ENCODE assay signal across 1 cellular context in genomic region chr16:30571444-30572322, GRCh38.
A peak's percentile ranks its signal among the peaks of the same experiment; 100 is the strongest.
TF ChIP-seq lines count a peak whose summit lies in the region.

Gene ZNF688 (minus strand): TSS chr16:30571714. CDS start chr16:30571629, 85 bp downstream.

TF ChIP-seq in K562, 482 proteins besides CTCF, POLR2A, EP300 and RAD21 (continued from another document and continues in another):
- TF ChIP-seq ESRRA (IDR thresholded peaks at IDR 0.05; ENCODE audit: borderline replicate concordance, low read depth) (peak; percentile 46; the same call in 1 of the 2 replicates), GATAD2B (IDR thresholded peaks at IDR 0.05; ENCODE audit: borderline replicate concordance) (peak; percentile 27), GABPA (tag; conservative IDR thresholded peaks at IDR 0.05; ENCODE audit: low read depth) (peak; percentile 63), ZNF232 (CRISPR knock-in tag; IDR thresholded peaks at IDR 0.05) (no peak), PPARD (CRISPR knock-in tag; IDR thresholded peaks at IDR 0.05) (no peak), FOXM1 (IDR thresholded peaks at IDR 0.05; ENCODE audit: low read depth) (0 out of 2 replicates have a peak, but pooled peaks have one; percentile 40), FOXM1 (CRISPR knock-in tag; IDR thresholded peaks at IDR 0.05; ENCODE audit: low read depth) (0 out of 2 replicates have a peak, but pooled peaks have one; percentile 61), ETV1 (tag; conservative IDR thresholded peaks at IDR 0.05; ENCODE audit: low read depth) (peak; percentile 33; the same call in 1 of the 2 replicates), ZNF143 (CRISPR knock-in tag; IDR thresholded peaks at IDR 0.05) (no peak), ZNF24 (IDR thresholded peaks at IDR 0.05) (no peak), ZNF395 (CRISPR knock-in tag; IDR thresholded peaks at IDR 0.05) (peak; percentile 69; the same call in 1 of the 2 replicates), SIX5 (IDR thresholded peaks at IDR 0.05; ENCODE audit: borderline replicate concordance in 1 of 2, insufficient read depth in 1 of 2, low read depth in 1 of 2, low read length in 2 of 2) (peak; percentile 63 to 70; a peak in 3 of 4 replicates), SRSF1 (IDR thresholded peaks at IDR 0.05; ENCODE audit: low read depth, low read length) (no peak), RBM34 (IDR thresholded peaks at IDR 0.05; ENCODE audit: borderline replicate concordance, insufficient read depth, low read length) (no peak), RNF219 (CRISPR knock-in tag; IDR thresholded peaks at IDR 0.05) (0 out of 2 replicates have a peak, but pooled peaks have one; percentile 58), BDP1 (IDR thresholded peaks at IDR 0.05; ENCODE audit: insufficient read depth, insufficient read length) (no peak), PHB2 (IDR thresholded peaks at IDR 0.05; ENCODE audit: low read depth) (no peak), CCNT2 (IDR thresholded peaks at IDR 0.05; ENCODE audit: borderline replicate concordance, extremely low read depth, insufficient read length, low read depth, low read length) (peak; percentile 46), RBM25 (IDR thresholded peaks at IDR 0.05; ENCODE audit: low read depth, low read length, severe bottlenecking) (peak; percentile 70), BCOR (IDR thresholded peaks at IDR 0.05) (no peak), POLR2H (tag; IDR thresholded peaks at IDR 0.05; ENCODE audit: low read depth) (peak; percentile 85), TSC22D4 (tag; IDR thresholded peaks at IDR 0.05) (no peak), FUS (optimal IDR thresholded peaks at IDR 0.05; ENCODE audit: low read depth, low read length) (peak; percentile 58), HEY1 (CRISPR knock-in tag; IDR thresholded peaks at IDR 0.05; ENCODE audit: borderline replicate concordance) (no peak), RFX1 (IDR thresholded peaks at IDR 0.05) (peak; percentile 67), KAT8 (IDR thresholded peaks at IDR 0.05; ENCODE audit: low read depth) (no peak), ZNF239 (CRISPR knock-in tag; IDR thresholded peaks at IDR 0.05) (no peak)
- TF ChIP-seq, protein P1, sequence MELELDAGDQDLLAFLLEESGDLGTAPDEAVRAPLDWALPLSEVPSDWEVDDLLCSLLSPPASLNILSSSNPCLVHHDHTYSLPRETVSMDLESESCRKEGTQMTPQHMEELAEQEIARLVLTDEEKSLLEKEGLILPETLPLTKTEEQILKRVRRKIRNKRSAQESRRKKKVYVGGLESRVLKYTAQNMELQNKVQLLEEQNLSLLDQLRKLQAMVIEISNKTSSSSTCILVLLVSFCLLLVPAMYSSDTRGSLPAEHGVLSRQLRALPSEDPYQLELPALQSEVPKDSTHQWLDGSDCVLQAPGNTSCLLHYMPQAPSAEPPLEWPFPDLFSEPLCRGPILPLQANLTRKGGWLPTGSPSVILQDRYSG (tag; conservative IDR thresholded peaks at IDR 0.05; ENCODE audit: low read depth): peak; percentile 68; the same call in 1 of the 2 replicates
- TF ChIP-seq, protein P2, sequence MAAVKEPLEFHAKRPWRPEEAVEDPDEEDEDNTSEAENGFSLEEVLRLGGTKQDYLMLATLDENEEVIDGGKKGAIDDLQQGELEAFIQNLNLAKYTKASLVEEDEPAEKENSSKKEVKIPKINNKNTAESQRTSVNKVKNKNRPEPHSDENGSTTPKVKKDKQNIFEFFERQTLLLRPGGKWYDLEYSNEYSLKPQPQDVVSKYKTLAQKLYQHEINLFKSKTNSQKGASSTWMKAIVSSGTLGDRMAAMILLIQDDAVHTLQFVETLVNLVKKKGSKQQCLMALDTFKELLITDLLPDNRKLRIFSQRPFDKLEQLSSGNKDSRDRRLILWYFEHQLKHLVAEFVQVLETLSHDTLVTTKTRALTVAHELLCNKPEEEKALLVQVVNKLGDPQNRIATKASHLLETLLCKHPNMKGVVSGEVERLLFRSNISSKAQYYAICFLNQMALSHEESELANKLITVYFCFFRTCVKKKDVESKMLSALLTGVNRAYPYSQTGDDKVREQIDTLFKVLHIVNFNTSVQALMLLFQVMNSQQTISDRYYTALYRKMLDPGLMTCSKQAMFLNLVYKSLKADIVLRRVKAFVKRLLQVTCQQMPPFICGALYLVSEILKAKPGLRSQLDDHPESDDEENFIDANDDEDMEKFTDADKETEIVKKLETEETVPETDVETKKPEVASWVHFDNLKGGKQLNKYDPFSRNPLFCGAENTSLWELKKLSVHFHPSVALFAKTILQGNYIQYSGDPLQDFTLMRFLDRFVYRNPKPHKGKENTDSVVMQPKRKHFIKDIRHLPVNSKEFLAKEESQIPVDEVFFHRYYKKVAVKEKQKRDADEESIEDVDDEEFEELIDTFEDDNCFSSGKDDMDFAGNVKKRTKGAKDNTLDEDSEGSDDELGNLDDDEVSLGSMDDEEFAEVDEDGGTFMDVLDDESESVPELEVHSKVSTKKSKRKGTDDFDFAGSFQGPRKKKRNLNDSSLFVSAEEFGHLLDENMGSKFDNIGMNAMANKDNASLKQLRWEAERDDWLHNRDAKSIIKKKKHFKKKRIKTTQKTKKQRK (IDR thresholded peaks at IDR 0.05; ENCODE audit: borderline replicate concordance, low read depth, low read length): no peak
- TF ChIP-seq, protein P3, sequence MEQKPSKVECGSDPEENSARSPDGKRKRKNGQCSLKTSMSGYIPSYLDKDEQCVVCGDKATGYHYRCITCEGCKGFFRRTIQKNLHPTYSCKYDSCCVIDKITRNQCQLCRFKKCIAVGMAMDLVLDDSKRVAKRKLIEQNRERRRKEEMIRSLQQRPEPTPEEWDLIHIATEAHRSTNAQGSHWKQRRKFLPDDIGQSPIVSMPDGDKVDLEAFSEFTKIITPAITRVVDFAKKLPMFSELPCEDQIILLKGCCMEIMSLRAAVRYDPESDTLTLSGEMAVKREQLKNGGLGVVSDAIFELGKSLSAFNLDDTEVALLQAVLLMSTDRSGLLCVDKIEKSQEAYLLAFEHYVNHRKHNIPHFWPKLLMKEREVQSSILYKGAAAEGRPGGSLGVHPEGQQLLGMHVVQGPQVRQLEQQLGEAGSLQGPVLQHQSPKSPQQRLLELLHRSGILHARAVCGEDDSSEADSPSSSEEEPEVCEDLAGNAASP (IDR thresholded peaks at IDR 0.05): no peak
- TF ChIP-seq, protein P4, sequence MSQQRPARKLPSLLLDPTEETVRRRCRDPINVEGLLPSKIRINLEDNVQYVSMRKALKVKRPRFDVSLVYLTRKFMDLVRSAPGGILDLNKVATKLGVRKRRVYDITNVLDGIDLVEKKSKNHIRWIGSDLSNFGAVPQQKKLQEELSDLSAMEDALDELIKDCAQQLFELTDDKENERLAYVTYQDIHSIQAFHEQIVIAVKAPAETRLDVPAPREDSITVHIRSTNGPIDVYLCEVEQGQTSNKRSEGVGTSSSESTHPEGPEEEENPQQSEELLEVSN (IDR thresholded peaks at IDR 0.05; ENCODE audit: borderline replicate concordance in 1 of 2, extremely low read depth in 1 of 2, insufficient read depth in 1 of 2, insufficient read length in 1 of 2, low read depth in 1 of 2, low read length in 1 of 2, poor library complexity in 1 of 2, severe bottlenecking in 1 of 2): peak; percentile 9 to 80
- TF ChIP-seq, protein P5, sequence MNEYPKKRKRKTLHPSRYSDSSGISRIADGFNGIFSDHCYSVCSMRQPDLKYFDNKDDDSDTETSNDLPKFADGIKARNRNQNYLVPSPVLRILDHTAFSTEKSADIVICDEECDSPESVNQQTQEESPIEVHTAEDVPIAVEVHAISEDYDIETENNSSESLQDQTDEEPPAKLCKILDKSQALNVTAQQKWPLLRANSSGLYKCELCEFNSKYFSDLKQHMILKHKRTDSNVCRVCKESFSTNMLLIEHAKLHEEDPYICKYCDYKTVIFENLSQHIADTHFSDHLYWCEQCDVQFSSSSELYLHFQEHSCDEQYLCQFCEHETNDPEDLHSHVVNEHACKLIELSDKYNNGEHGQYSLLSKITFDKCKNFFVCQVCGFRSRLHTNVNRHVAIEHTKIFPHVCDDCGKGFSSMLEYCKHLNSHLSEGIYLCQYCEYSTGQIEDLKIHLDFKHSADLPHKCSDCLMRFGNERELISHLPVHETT (CRISPR knock-in tag; conservative IDR thresholded peaks at IDR 0.05 in 1 of 2, IDR thresholded peaks at IDR 0.05 in 1 of 2): peak in 1 of 2 experiments; percentile 73; a peak in 1 of 4 replicates
- TF ChIP-seq, protein P6, sequence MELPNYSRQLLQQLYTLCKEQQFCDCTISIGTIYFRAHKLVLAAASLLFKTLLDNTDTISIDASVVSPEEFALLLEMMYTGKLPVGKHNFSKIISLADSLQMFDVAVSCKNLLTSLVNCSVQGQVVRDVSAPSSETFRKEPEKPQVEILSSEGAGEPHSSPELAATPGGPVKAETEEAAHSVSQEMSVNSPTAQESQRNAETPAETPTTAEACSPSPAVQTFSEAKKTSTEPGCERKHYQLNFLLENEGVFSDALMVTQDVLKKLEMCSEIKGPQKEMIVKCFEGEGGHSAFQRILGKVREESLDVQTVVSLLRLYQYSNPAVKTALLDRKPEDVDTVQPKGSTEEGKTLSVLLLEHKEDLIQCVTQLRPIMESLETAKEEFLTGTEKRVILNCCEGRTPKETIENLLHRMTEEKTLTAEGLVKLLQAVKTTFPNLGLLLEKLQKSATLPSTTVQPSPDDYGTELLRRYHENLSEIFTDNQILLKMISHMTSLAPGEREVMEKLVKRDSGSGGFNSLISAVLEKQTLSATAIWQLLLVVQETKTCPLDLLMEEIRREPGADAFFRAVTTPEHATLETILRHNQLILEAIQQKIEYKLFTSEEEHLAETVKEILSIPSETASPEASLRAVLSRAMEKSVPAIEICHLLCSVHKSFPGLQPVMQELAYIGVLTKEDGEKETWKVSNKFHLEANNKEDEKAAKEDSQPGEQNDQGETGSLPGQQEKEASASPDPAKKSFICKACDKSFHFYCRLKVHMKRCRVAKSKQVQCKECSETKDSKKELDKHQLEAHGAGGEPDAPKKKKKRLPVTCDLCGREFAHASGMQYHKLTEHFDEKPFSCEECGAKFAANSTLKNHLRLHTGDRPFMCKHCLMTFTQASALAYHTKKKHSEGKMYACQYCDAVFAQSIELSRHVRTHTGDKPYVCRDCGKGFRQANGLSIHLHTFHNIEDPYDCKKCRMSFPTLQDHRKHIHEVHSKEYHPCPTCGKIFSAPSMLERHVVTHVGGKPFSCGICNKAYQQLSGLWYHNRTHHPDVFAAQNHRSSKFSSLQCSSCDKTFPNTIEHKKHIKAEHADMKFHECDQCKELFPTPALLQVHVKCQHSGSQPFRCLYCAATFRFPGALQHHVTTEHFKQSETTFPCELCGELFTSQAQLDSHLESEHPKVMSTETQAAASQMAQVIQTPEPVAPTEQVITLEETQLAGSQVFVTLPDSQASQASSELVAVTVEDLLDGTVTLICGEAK (IDR thresholded peaks at IDR 0.05): 0 out of 2 replicates have a peak, but pooled peaks have one; percentile 42
- TF ChIP-seq, protein P6 (CRISPR knock-in tag; IDR thresholded peaks at IDR 0.05): no peak
- TF ChIP-seq, protein P7, sequence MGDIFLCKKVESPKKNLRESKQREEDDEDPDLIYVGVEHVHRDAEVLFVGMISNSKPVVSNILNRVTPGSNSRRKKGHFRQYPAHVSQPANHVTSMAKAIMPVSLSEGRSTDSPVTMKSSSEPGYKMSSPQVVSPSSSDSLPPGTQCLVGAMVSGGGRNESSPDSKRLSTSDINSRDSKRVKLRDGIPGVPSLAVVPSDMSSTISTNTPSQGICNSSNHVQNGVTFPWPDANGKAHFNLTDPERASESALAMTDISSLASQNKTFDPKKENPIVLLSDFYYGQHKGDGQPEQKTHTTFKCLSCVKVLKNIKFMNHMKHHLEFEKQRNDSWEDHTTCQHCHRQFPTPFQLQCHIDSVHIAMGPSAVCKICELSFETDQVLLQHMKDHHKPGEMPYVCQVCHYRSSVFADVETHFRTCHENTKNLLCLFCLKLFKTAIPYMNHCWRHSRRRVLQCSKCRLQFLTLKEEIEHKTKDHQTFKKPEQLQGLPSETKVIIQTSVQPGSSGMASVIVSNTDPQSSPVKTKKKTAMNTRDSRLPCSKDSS (IDR thresholded peaks at IDR 0.05; ENCODE audit: low read depth, partially characterized antibody): no peak
